ENCODE assay signal across 22 cellular contexts in the genomic region with DNA sequence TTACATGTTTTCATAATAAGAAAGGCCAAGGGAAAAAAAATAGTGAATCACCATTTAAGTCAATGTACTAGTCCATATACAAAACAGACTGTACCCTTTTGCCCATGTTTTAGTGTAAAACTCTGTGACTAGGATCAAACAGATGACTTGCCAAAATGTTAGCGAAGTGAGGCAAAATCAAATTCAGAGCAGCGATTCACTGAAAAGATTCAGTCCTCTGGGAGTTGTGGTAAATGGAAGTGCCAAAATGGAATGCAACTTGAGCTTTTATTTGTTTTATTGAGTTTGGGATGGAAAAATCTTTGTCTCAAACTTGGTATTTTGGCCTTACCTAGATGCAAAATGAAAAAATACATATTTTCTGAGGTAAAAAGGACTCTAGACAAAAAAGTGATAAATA. TPM values are rescaled to one million over a fixed set of nuclear protein-coding genes. Genes with fewer than 3 reads are reported as not detected.
DNase-seq lines count a peak whose midpoint lies in the region; ATAC-seq and TF ChIP-seq lines count a peak whose summit lies in the region.
"Had no signal": no experiment of that assay in that cellular context is flagged by ENCODE, and none has a peak within 500 bp of the region (broad histone marks: within the 10 kb centered on the region; RNA-seq: fewer than 3 reads in every experiment).

No MANE protein-coding gene starts in this region.

- H3K9me3 Mint-ChIP-seq in CD8-positive, alpha-beta memory T cell = no peaks in the 10 kb centered on the region
- no peaks in the 10 kb centered on the region for H3K9me3 Mint-ChIP-seq in activated T-helper 1 cell treated with anti-CD3 and anti-CD28 coated beads, Interleukin-12 subunit alpha, Interleukin-12 subunit beta, Interleukin-2, Interleukin-4 antibody, amounts not matched to agents 30 ng/mL and 10 ng/mL and 1 ng/mL, durations not matched to agents 14 hours and 24 hours and 36 hours
- H3K9me3 Mint-ChIP-seq: activated B cell treated with CpG ODN at 0.5 μM for 24 hours, CD14-positive monocyte, nephron progenitor cell, type B pancreatic cell had no signal

- H4K20me1 ChIP-seq in fibroblast of lung (ENCODE audit: control insufficient read depth, extremely low read depth, insufficient read depth, low read length) = no peaks in the 10 kb centered on the region

- CTCF ChIA-PET in CD8-positive, alpha-beta memory T cell (lab: Charles Lee) = interaction anchor here (1.4 to 1.8 kb wide), 3 partner anchors 9 to 22 kb away, joined by 4 to 9 read pairs (median 5); a partner anchor contains a TSS

- H3K4me1 ChIP-seq in CD8-positive, alpha-beta memory T cell (ENCODE audit: insufficient read depth, low read length) = peaks cover 22% of the 10 kb centered on the region
- H3K4me1 ChIP-seq in fibroblast of lung (ENCODE audit: control insufficient read depth, extremely low read depth, insufficient read depth, low read length) (no peaks in the 10 kb centered on the region), HAP-1 (no peaks in the 10 kb centered on the region), ovary (ENCODE audit: insufficient read depth) (peaks cover 5% of the 10 kb centered on the region)
- H3K4me1 ChIP-seq: psoas muscle had no signal

- POLR2A ChIA-PET in CD8-positive, alpha-beta memory T cell (lab: Charles Lee) = interaction anchor here (0.6 to 1.9 kb wide), 3 partner anchors 9 to 186 kb away, joined by 3 to 9 read pairs (median 9); a partner anchor contains a TSS

- H3K4me3 Mint-ChIP-seq in CD8-positive, alpha-beta memory T cell = peak overlapping the region in 6 of 7 donors; percentile 17 to 93 (median 52)
- peak overlapping the region; percentile 42 for H3K4me3 Mint-ChIP-seq in activated T-helper 1 cell treated with anti-CD3 and anti-CD28 coated beads, Interleukin-12 subunit alpha, Interleukin-12 subunit beta, Interleukin-2, Interleukin-4 antibody, amounts not matched to agents 30 ng/mL and 10 ng/mL and 1 ng/mL, durations not matched to agents 14 hours and 24 hours and 36 hours
- H3K4me3 Mint-ChIP-seq: nephron progenitor cell, type B pancreatic cell had no signal

- intact Hi-C loops in activated T-helper 1 cell treated with anti-CD3 and anti-CD28 coated beads, Interleukin-12 subunit alpha, Interleukin-12 subunit beta, Interleukin-2, Interleukin-4 antibody, amounts not matched to agents 30 ng/mL and 10 ng/mL and 1 ng/mL, durations not matched to agents 14 hours and 24 hours and 36 hours (cut with micrococcal nuclease) = no loop called here
- intact Hi-C loops in sciatic nerve (cut with DNase I) (no loop called here), ovary (cut with DNase I) (no loop called here)

- in situ Hi-C loops in HAP-1 (cut with MboI; ENCODE audit: low sequenced_read_pairs) = no loop called here

- ATAC-seq in sciatic nerve = peak; percentile 89
- ATAC-seq: psoas muscle had no signal

- H3K79me2 ChIP-seq in fibroblast of lung (ENCODE audit: control insufficient read depth, insufficient read depth, low read length) = no peaks in the 10 kb centered on the region

- peak overlapping the region; percentile 18 to 96 (median 66) for H3K27ac Mint-ChIP-seq in CD8-positive, alpha-beta memory T cell
- no peak overlapping the region for H3K27ac Mint-ChIP-seq in activated T-helper 1 cell treated with anti-CD3 and anti-CD28 coated beads, Interleukin-12 subunit alpha, Interleukin-12 subunit beta, Interleukin-2, Interleukin-4 antibody, amounts not matched to agents 30 ng/mL and 10 ng/mL and 1 ng/mL, durations not matched to agents 14 hours and 24 hours and 36 hours
- H3K27ac Mint-ChIP-seq: nephron progenitor cell, type B pancreatic cell had no signal

- H3K36me3 ChIP-seq in CD8-positive, alpha-beta memory T cell (ENCODE audit: insufficient read depth, low read length) = peaks cover 4% of the 10 kb centered on the region
- no peaks in the 10 kb centered on the region for H3K36me3 ChIP-seq in fibroblast of lung (ENCODE audit: control insufficient read depth, insufficient read depth, low read length)
- peaks cover 35% of the 10 kb centered on the region for H3K36me3 ChIP-seq in HAP-1 (replicated peaks)
- H3K36me3 ChIP-seq in ovary = no peaks in the 10 kb centered on the region

- no peaks in the 10 kb centered on the region for H3K27me3 Mint-ChIP-seq in CD8-positive, alpha-beta memory T cell
- no peaks in the 10 kb centered on the region for H3K27me3 Mint-ChIP-seq in activated T-helper 1 cell treated with anti-CD3 and anti-CD28 coated beads, Interleukin-12 subunit alpha, Interleukin-12 subunit beta, Interleukin-2, Interleukin-4 antibody, amounts not matched to agents 30 ng/mL and 10 ng/mL and 1 ng/mL, durations not matched to agents 14 hours and 24 hours and 36 hours (ENCODE audit: insufficient read depth)
- H3K27me3 Mint-ChIP-seq: activated B cell treated with CpG ODN at 0.5 μM for 24 hours, type B pancreatic cell had no signal

- TF ChIP-seq CTCF in fibroblast of lung (conservative IDR thresholded peaks at IDR 0.05 in 1 of 2, IDR thresholded peaks at IDR 0.05 in 1 of 2; ENCODE audit: low read depth in 1 of 2, low read length in 2 of 2) = no peak
- TF ChIP-seq CTCF in ovary (IDR thresholded peaks at IDR 0.05) = no peak

- peaks cover 18 to 67% (median 28%) of the 10 kb centered on the region in 3 donors for H3K36me3 Mint-ChIP-seq in CD8-positive, alpha-beta memory T cell
- H3K36me3 Mint-ChIP-seq in activated T-helper 1 cell treated with anti-CD3 and anti-CD28 coated beads, Interleukin-12 subunit alpha, Interleukin-12 subunit beta, Interleukin-2, Interleukin-4 antibody, amounts not matched to agents 30 ng/mL and 10 ng/mL and 1 ng/mL, durations not matched to agents 14 hours and 24 hours and 36 hours (ENCODE audit: low read depth) = peaks cover 51% of the 10 kb centered on the region

- 42 to 55% (median 54%) methylated on average over 2 of the region's 2 CpGs for WGBS in ovary, 3 donors

- no peaks in the 10 kb centered on the region for H3K9me3 ChIP-seq in CD8-positive, alpha-beta memory T cell (ENCODE audit: low read length)
- H3K9me3 ChIP-seq in fibroblast of lung (ENCODE audit: control insufficient read depth, insufficient read depth, low read depth, low read length) (no peaks in the 10 kb centered on the region), HAP-1 (no peaks in the 10 kb centered on the region), ovary (no peaks in the 10 kb centered on the region)
- H3K9me3 ChIP-seq: psoas muscle, spleen had no signal

- no peak overlapping the region for H3K27ac ChIP-seq in CD8-positive, alpha-beta memory T cell (ENCODE audit: low read depth, low read length)
- no peak overlapping the region for H3K27ac ChIP-seq in fibroblast of lung (ENCODE audit: insufficient read depth, low read length)
- no peak overlapping the region for H3K27ac ChIP-seq in ovary
- H3K27ac ChIP-seq: psoas muscle had no signal

- DNase-seq in CD8-positive, alpha-beta memory T cell = no peak
- no peak for DNase-seq in activated T-helper 1 cell treated with anti-CD3 and anti-CD28 coated beads, Interleukin-12 subunit alpha, Interleukin-12 subunit beta, Interleukin-2, Interleukin-4 antibody, amounts not matched to agents 30 ng/mL and 10 ng/mL and 1 ng/mL, durations not matched to agents 14 hours and 24 hours and 36 hours (ENCODE audit: low spot score)
- DNase-seq in fibroblast of lung (ENCODE audit: low read depth in 2 of 2) = peak; percentile 17 to 50
- no peak for DNase-seq in sciatic nerve (ENCODE audit: low spot score)
- DNase-seq in DMS79 treated with DMSO at 0.1 percent for 48 hours (lab: John Stamatoyannopoulos, UW) = no peak
- DNase-seq in islet precursor cell = no peak
- DNase-seq in HAP-1 (ENCODE audit: low spot score in 2 of 2) = no peak
- no peak for DNase-seq in ovary
- DNase-seq: activated B cell treated with CpG ODN at 0.5 μM for 24 hours; activated effector memory CD4-positive, alpha-beta T cell treated with anti-CD3 and anti-CD28 coated beads, Interleukin-2, amount 50 U/mL, for 16 hours; anterior cingulate cortex; NCI-H2081; NCI-H510A treated with DMSO at 0.1 percent for 48 hours; nephron progenitor cell; psoas muscle; SHP77 treated with DMSO at 0.1 percent for 48 hours; spleen had no signal

- no peak overlapping the region for H2AFZ ChIP-seq in fibroblast of lung (ENCODE audit: low read length)

- TF ChIP-seq POLR2A in ovary (IDR thresholded peaks at IDR 0.05) = no peak

- H3K4me1 Mint-ChIP-seq in CD8-positive, alpha-beta memory T cell = peaks cover 20 to 62% (median 54%) of the 10 kb centered on the region in 3 donors
- peaks cover 53% of the 10 kb centered on the region for H3K4me1 Mint-ChIP-seq in activated T-helper 1 cell treated with anti-CD3 and anti-CD28 coated beads, Interleukin-12 subunit alpha, Interleukin-12 subunit beta, Interleukin-2, Interleukin-4 antibody, amounts not matched to agents 30 ng/mL and 10 ng/mL and 1 ng/mL, durations not matched to agents 14 hours and 24 hours and 36 hours (ENCODE audit: low read depth)
- H3K4me1 Mint-ChIP-seq: nephron progenitor cell had no signal

- no peak overlapping the region for H3K4me3 ChIP-seq in CD8-positive, alpha-beta memory T cell (ENCODE audit: low read length)
- no peak overlapping the region for H3K4me3 ChIP-seq in fibroblast of lung (replicated peaks in 1 of 4; ENCODE audit: control extremely low read depth in 1 of 4, insufficient read depth in 1 of 4, low read depth in 3 of 4, low read length in 4 of 4)
- no peak overlapping the region for H3K4me3 ChIP-seq in HAP-1
- no peak overlapping the region for H3K4me3 ChIP-seq in ovary
- H3K4me3 ChIP-seq: coronary artery had no signal

- no peak for TF ChIP-seq EP300 in ovary (IDR thresholded peaks at IDR 0.05)

- H3K27me3 ChIP-seq in CD8-positive, alpha-beta memory T cell (ENCODE audit: insufficient read depth, low read length, poor library complexity, severe bottlenecking) = no peaks in the 10 kb centered on the region
- no peaks in the 10 kb centered on the region for H3K27me3 ChIP-seq in fibroblast of lung (ENCODE audit: control insufficient read depth, insufficient read depth, low read length)
- no peaks in the 10 kb centered on the region for H3K27me3 ChIP-seq in HAP-1 (ENCODE audit: low read depth)
- H3K27me3 ChIP-seq in ovary = no peaks in the 10 kb centered on the region
- H3K27me3 ChIP-seq: spleen had no signal

- no peak overlapping the region for H3K9ac ChIP-seq in fibroblast of lung (ENCODE audit: insufficient read depth, low read length)

- H3K4me2 ChIP-seq in fibroblast of lung (ENCODE audit: extremely low read depth, insufficient read depth, low read length) = no peak overlapping the region

RNA-seq across cellular contexts. Expression of a gene that starts 9.1 kb away (rescaled TPM):
- total RNA-seq in CD8-positive, alpha-beta memory T cell = 10 to 100 TPM in 1 of 2 experiments, 1 to 10 TPM in 1; 9.8 to 10.8 TPM
- 12.0 TPM for polyA plus RNA-seq in CD8-positive, alpha-beta memory T cell
- 8.1 and 9.5 TPM in 2 replicates for total RNA-seq in activated T-helper 1 cell treated with anti-CD3 and anti-CD28 coated beads, Interleukin-12 subunit alpha, Interleukin-12 subunit beta, Interleukin-2, Interleukin-4 antibody, amounts not matched to agents 30 ng/mL and 10 ng/mL and 1 ng/mL, durations not matched to agents 14 hours and 24 hours and 36 hours
- 6.1 and 6.7 TPM in 2 replicates for total RNA-seq in fibroblast of lung
- 4.1 and 6.6 TPM in 2 replicates for polyA plus RNA-seq in fibroblast of lung
- 6.4 and 8.8 TPM in 2 replicates for polyA plus RNA-seq in fibroblast of lung (2012)
- 0.86 and 1.8 TPM in 2 replicates for polyA minus RNA-seq in fibroblast of lung (ENCODE audit: low replicate concordance)
- 17.7 TPM for total RNA-seq in sciatic nerve
- 10 to 100 TPM in 5 of 7 donors, 1 to 10 TPM in 2; 7.9 to 17.9 (median 14.0) TPM for total RNA-seq in ovary
- 1 to 10 TPM; 7.5 to 8.8 TPM for polyA plus RNA-seq in ovary

RNA-seq across cellular contexts. Expression of a gene that starts 36.7 kb away (rescaled TPM):
- total RNA-seq in CD8-positive, alpha-beta memory T cell = not detected
- 0.17 TPM for polyA plus RNA-seq in CD8-positive, alpha-beta memory T cell
- total RNA-seq in activated T-helper 1 cell treated with anti-CD3 and anti-CD28 coated beads, Interleukin-12 subunit alpha, Interleukin-12 subunit beta, Interleukin-2, Interleukin-4 antibody, amounts not matched to agents 30 ng/mL and 10 ng/mL and 1 ng/mL, durations not matched to agents 14 hours and 24 hours and 36 hours = not detected in 2 replicates
- total RNA-seq in fibroblast of lung = not detected in 2 replicates
- polyA plus RNA-seq in fibroblast of lung = not detected in 2 replicates
- polyA plus RNA-seq in fibroblast of lung (2012) = not detected in 2 replicates
- not detected in 2 replicates for polyA minus RNA-seq in fibroblast of lung (ENCODE audit: low replicate concordance)
- not detected for total RNA-seq in sciatic nerve
- total RNA-seq in ovary = not detected
- polyA plus RNA-seq in ovary = not detected
- total RNA-seq: activated B cell treated with CpG ODN at 0.5 μM for 24 hours; lung microvascular endothelial cell; psoas muscle; T-helper 2 cell treated with Interferon-gamma antibody and Interleukin-4, amounts not matched to agents 100 ng/mL and 5 ng/mL, for 36 hours had no signal
- polyA plus RNA-seq: CD14-positive monocyte, psoas muscle, spleen had no signal

Comparison
In these comparisons a context has a peak if more than half of its experiments do, and no peak if none do; other contexts are left out.
1. DNase-seq: peak in fibroblast of lung (2 of 2); none in CD8-positive, alpha-beta memory T cell (0 of 5), activated T-helper 1 cell treated with anti-CD3 and anti-CD28 coated beads, Interleukin-12 subunit alpha, Interleukin-12 subunit beta, Interleukin-2, Interleukin-4 antibody, amounts not matched to agents 30 ng/mL and 10 ng/mL and 1 ng/mL, durations not matched to agents 14 hours and 24 hours and 36 hours (single experiment), sciatic nerve (single experiment), DMS79 treated with DMSO at 0.1 percent for 48 hours (single experiment), islet precursor cell (single experiment), HAP-1 (0 of 2) and ovary (0 of 5).